ENCODE assay signal across 8 cellular contexts in genomic region chr12:113439606-113440030, GRCh38. TPM values are rescaled to one million over a fixed set of nuclear protein-coding genes. Genes with fewer than 3 reads are reported as not detected.
DNase-seq lines count a peak whose midpoint lies in the region; ATAC-seq and TF ChIP-seq lines count a peak whose summit lies in the region.

No MANE protein-coding gene starts in this region.

- H4K8ac ChIP-seq in neuronal stem cell (ENCODE audit: low read depth, low read length), result no peak overlapping the region

- H3K9me3 ChIP-seq in AG04450 (ENCODE audit: control insufficient read depth, insufficient read depth, low read length), result no peaks in the 10 kb centered on the region; the same call in 1 of the 2 replicates
- H3K9me3 ChIP-seq in neuronal stem cell (replicated peaks in 1 of 2; ENCODE audit: control insufficient read depth in 2 of 2, insufficient read depth in 1 of 2, low read depth in 1 of 2, low read length in 2 of 2), result no peaks in the 10 kb centered on the region

- peaks cover 11% of the 10 kb centered on the region for H3K27me3 ChIP-seq in AG04450 (ENCODE audit: control insufficient read depth, insufficient read depth, low read length)
- H3K27me3 ChIP-seq in neuronal stem cell (ENCODE audit: control insufficient read depth in 3 of 3, insufficient read depth in 3 of 3, low read depth in 1 of 3, low read length in 3 of 3), result no peaks in the 10 kb centered on the region

- H3K36me3 Mint-ChIP-seq in T-helper 2 cell treated with Interferon-gamma antibody and Interleukin-4, amounts not matched to agents 5 μg/mL and 100 μg/mL, for 36 hours (ENCODE audit: low read depth), result no peaks in the 10 kb centered on the region

- H2BK15ac ChIP-seq in neuronal stem cell (ENCODE audit: low read length), result no peak overlapping the region

- peak; percentile 74 for TF ChIP-seq CTCF in AG04450 (IDR thresholded peaks at IDR 0.05; ENCODE audit: low read depth, low read length)
- TF ChIP-seq CTCF in GM12875 (IDR thresholded peaks at IDR 0.05; ENCODE audit: borderline replicate concordance, insufficient read depth, low read depth, low read length), result peak; percentile 69

- no peaks in the 10 kb centered on the region for H3K27me3 Mint-ChIP-seq in T-helper 2 cell treated with Interferon-gamma antibody and Interleukin-4, amounts not matched to agents 5 μg/mL and 100 μg/mL, for 36 hours (ENCODE audit: low read depth)

- no peak overlapping the region for H3K4ac ChIP-seq in neuronal stem cell (ENCODE audit: low read length)

- no peak overlapping the region for H3K4me3 ChIP-seq in AG04450 (ENCODE audit: low read depth, low read length)
- no peak overlapping the region for H3K4me3 ChIP-seq in GM12875 (ENCODE audit: low read depth, low read length)
- H3K4me3 ChIP-seq in neuronal stem cell (ENCODE audit: low read length in 2 of 2), result no peak overlapping the region

- no CpG with 5 or more reads among the region's 8 CpGs for WGBS in neuronal stem cell (ENCODE audit: extremely low coverage in 2 of 2, insufficient read length in 2 of 2, insufficient replicate concordance in 1 of 2), 2 donors

- no peak for ATAC-seq in HG03342 (IDR thresholded peaks at IDR 0.05; ENCODE audit: unreplicated experiment)

- H3K18ac ChIP-seq in neuronal stem cell (ENCODE audit: low read length), result peak overlapping the region; percentile 20

- H3K79me1 ChIP-seq in neuronal stem cell (ENCODE audit: low read depth, low read length), result no peaks in the 10 kb centered on the region

- no peak overlapping the region for H3K4me2 ChIP-seq in neuronal stem cell (ENCODE audit: insufficient read depth, low read length, poor library complexity, severe bottlenecking)

- H2AFZ ChIP-seq in neuronal stem cell (ENCODE audit: low read length), result no peak overlapping the region

- no peak overlapping the region for H2BK5ac ChIP-seq in neuronal stem cell (ENCODE audit: low read length)

- no peak overlapping the region for H3K4me3 Mint-ChIP-seq in T-helper 2 cell treated with Interferon-gamma antibody and Interleukin-4, amounts not matched to agents 5 μg/mL and 100 μg/mL, for 36 hours

- CTCF ChIA-PET in AG04450 (lab: Charles Lee), result interaction anchor here (0.6 to 0.9 kb wide), 4 partner anchors 14 to 483 kb away, joined by 3 to 5 read pairs (median 4); no protein-coding TSS in a partner anchor

- H3K27ac Mint-ChIP-seq in T-helper 2 cell treated with Interferon-gamma antibody and Interleukin-4, amounts not matched to agents 5 μg/mL and 100 μg/mL, for 36 hours, result no peak overlapping the region

- H2BK12ac ChIP-seq in neuronal stem cell (ENCODE audit: low read length), result no peak overlapping the region

- H2AK5ac ChIP-seq in neuronal stem cell (ENCODE audit: low read depth, low read length), result no peak overlapping the region

- H4K91ac ChIP-seq in neuronal stem cell (ENCODE audit: low read depth, low read length, poor library complexity), result no peak overlapping the region

- H3K9me3 Mint-ChIP-seq in T-helper 2 cell treated with Interferon-gamma antibody and Interleukin-4, amounts not matched to agents 5 μg/mL and 100 μg/mL, for 36 hours, result no peaks in the 10 kb centered on the region

- no peak overlapping the region for H3K23ac ChIP-seq in neuronal stem cell (ENCODE audit: low read depth, low read length, poor library complexity)

- no peak overlapping the region for H2BK120ac ChIP-seq in neuronal stem cell (ENCODE audit: low read depth, low read length)

- POLR2A ChIA-PET in AG04450 (lab: Yijun Ruan, JAX), result no interaction called here

- peaks cover 0 to 12% of the 10 kb centered on the region in 2 donors for H3K36me3 ChIP-seq in neuronal stem cell (replicated peaks in 1 of 2; ENCODE audit: control insufficient read depth in 2 of 2, insufficient read depth in 2 of 2, low read length in 2 of 2)

- no peak overlapping the region for H3K27ac ChIP-seq in AG04450 (ENCODE audit: low read depth, low read length)
- no peak overlapping the region for H3K27ac ChIP-seq in neuronal stem cell (replicated peaks; ENCODE audit: low read length)

- H3K4me1 Mint-ChIP-seq in T-helper 2 cell treated with Interferon-gamma antibody and Interleukin-4, amounts not matched to agents 5 μg/mL and 100 μg/mL, for 36 hours (ENCODE audit: low read depth), result no peaks in the 10 kb centered on the region

- H3K4me1 ChIP-seq in neuronal stem cell (ENCODE audit: control insufficient read depth in 2 of 2, insufficient read depth in 1 of 2, low read depth in 1 of 2, low read length in 2 of 2), result peaks cover 0 to 1% of the 10 kb centered on the region in 2 donors

- DNase-seq in AG04450 (ENCODE audit: low read depth, low spot score), result no peak
- peak; percentile 21 for DNase-seq in NCI-H774 (lab: John Stamatoyannopoulos, UW)
- DNase-seq in ecto neural progenitor cell (ENCODE audit: low spot score), result peak; percentile 89
- peak; percentile 64 for DNase-seq in neuronal stem cell (ENCODE audit: low spot score)
- no peak for DNase-seq in T-helper 2 cell treated with Interferon-gamma antibody and Interleukin-4, amounts not matched to agents 5 μg/mL and 100 μg/mL, for 36 hours (ENCODE audit: low spot score)
- no peak for DNase-seq in activated CD4-positive, alpha-beta T cell treated with anti-CD3 and anti-CD28 coated beads for 4 hours

- no peak overlapping the region for H3K9ac ChIP-seq in neuronal stem cell (ENCODE audit: low read depth, low read length, poor library complexity)

- H3K14ac ChIP-seq in neuronal stem cell (ENCODE audit: low read length), result no peak overlapping the region

RNA-seq across cellular contexts. Expression of gene SDSL, which starts 17.4 kb away (rescaled TPM):
- polyA plus RNA-seq in AG04450 (2011; rRNA removed), result 10.0 and 13.6 TPM in 2 replicates
- 3.9 and 5.8 TPM in 2 replicates for polyA minus RNA-seq in AG04450 (2011; rRNA and poly(A)+ RNA removed)
- polyA plus RNA-seq in neuronal stem cell (2013, experiment 1 of 2), result 1.0 TPM
- polyA plus RNA-seq in neuronal stem cell (2013, experiment 2 of 2), result 0.90 TPM

RNA-seq across cellular contexts. Expression of gene LHX5, which starts 32.1 kb away (rescaled TPM):
- polyA plus RNA-seq in AG04450 (2011; rRNA removed), result not detected in 2 replicates
- not detected in 2 replicates for polyA minus RNA-seq in AG04450 (2011; rRNA and poly(A)+ RNA removed)
- polyA plus RNA-seq in neuronal stem cell (2013, experiment 1 of 2), result 8.4 TPM
- 8.3 TPM for polyA plus RNA-seq in neuronal stem cell (2013, experiment 2 of 2)

RNA-seq across cellular contexts. Expression of gene SDS, which starts 35.9 kb away (rescaled TPM):
- polyA plus RNA-seq in AG04450 (2011; rRNA removed), result not detected in 2 replicates
- polyA minus RNA-seq in AG04450 (2011; rRNA and poly(A)+ RNA removed), result not detected in 2 replicates
- polyA plus RNA-seq in neuronal stem cell (2013, experiment 1 of 2), result 0.08 TPM
- polyA plus RNA-seq in neuronal stem cell (2013, experiment 2 of 2), result 0.07 TPM

Comparison
In these comparisons a context has a peak if more than half of its experiments do, and no peak if none do; other contexts are left out.
1. DNase-seq: peak in NCI-H774 (single experiment), ecto neural progenitor cell (single experiment) and neuronal stem cell (single experiment); none in AG04450 (single experiment), T-helper 2 cell treated with Interferon-gamma antibody and Interleukin-4, amounts not matched to agents 5 μg/mL and 100 μg/mL, for 36 hours (single experiment) and activated CD4-positive, alpha-beta T cell treated with anti-CD3 and anti-CD28 coated beads for 4 hours (0 of 2).